10 cellular contexts compared by ENCODE assay signal in the genomic region with DNA sequence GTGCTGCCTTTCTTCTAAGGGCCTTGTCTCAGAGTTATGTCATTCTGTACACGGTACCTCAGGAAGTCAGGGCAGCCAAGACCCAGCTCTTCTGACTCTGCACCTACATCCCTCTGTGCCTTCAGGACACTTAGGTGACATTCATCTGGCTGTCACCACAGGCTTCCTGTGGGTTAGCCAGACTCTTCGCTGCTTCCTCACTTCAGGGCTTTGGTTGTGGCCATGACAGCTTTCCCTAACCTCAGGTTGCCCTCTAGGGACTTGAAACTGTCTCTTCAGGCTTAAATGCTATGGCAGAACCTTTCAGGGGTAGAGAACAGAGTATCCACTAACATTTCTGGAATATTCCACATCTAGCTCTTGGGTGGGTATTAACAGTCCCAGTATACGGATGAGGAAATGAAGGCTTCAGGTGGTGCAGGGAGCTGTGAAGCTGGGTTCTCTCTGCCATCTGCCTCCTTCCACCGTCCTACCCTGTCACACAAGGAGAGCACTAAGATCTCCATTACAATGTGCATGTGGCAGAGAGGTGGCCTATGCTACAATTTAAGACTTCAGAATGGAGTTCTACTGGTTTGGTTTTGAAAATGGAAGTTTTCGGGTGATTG. TPM values are rescaled to one million over a fixed set of nuclear protein-coding genes. Genes with fewer than 3 reads are reported as not detected.
DNase-seq lines count a peak whose midpoint lies in the region; TF ChIP-seq lines count a peak whose summit lies in the region.
"Had no signal": no experiment of that assay in that cellular context is flagged by ENCODE, and none has a peak within 500 bp of the region (broad histone marks: within the 10 kb centered on the region; RNA-seq: fewer than 3 reads in every experiment).

No MANE protein-coding gene starts in this region.

- WGBS in liver, result 86% methylated on average over 5 of the region's 5 CpGs
- 81 to 89% methylated on average over 5 of the region's 5 CpGs for WGBS in esophagus squamous epithelium, 2 donors

- DNase-seq in GM10248 (ENCODE audit: extremely low spot score) (peak; percentile 42), MV-4-11 (lab: John Stamatoyannopoulos, UW) (peak; percentile 85), activated T-cell treated with anti-CD3 and anti-CD28 coated beads for 24 hours (ENCODE audit: low read depth) (peak; percentile 29), OCI-M1 (lab: John Stamatoyannopoulos, UW) (no peak), HK-2 (ENCODE audit: unreplicated experiment) (no peak), esophagus squamous epithelium (lab: John Stamatoyannopoulos, UW) (no peak), EL (no peak)

- CTCF ChIA-PET in GM10248 (lab: Yijun Ruan, JAX), result interaction anchor here (0.8 to 1.9 kb wide), 8 partner anchors 12 to 157 kb away, joined by 3 to 5 read pairs (median 4); partner anchors contain the start of gene BSDC1

- H3K27me3 ChIP-seq in liver (ENCODE audit: control insufficient read depth in 4 of 4, insufficient read depth in 4 of 4, low read length in 3 of 4) (no peaks in the 10 kb centered on the region), esophagus squamous epithelium (no peaks in the 10 kb centered on the region)

- no peaks in the 10 kb centered on the region for H3K4me1 ChIP-seq in liver (ENCODE audit: control insufficient read depth in 4 of 4, insufficient read depth in 4 of 4, low read length in 3 of 4)
- H3K4me1 ChIP-seq in esophagus squamous epithelium, result no peaks in the 10 kb centered on the region
- H3K4me1 ChIP-seq: parathyroid adenoma had no signal

- H3K4me3 ChIP-seq in liver (ENCODE audit: low read depth in 1 of 3, low read length in 3 of 3), result no peak overlapping the region
- no peak overlapping the region for H3K4me3 ChIP-seq in esophagus squamous epithelium

- H3K9ac ChIP-seq in liver (ENCODE audit: low read depth in 1 of 2, low read length in 2 of 2), result no peak overlapping the region
- H3K9ac ChIP-seq: parathyroid adenoma had no signal

- POLR2A ChIA-PET in GM10248 (lab: Yijun Ruan, JAX), result interaction anchor here (0.7 to 1.8 kb wide), 2 partner anchors 10 to 37 kb away, joined by 5 to 10 read pairs; partner anchors contain the start of gene MARCKSL1

- peak; percentile 50 to 67 for TF ChIP-seq RAD21 in liver (IDR thresholded peaks at IDR 0.05)

- no peaks in the 10 kb centered on the region for H3K9me3 ChIP-seq in liver (ENCODE audit: control insufficient read depth in 4 of 4, low read length in 3 of 4)
- no peaks in the 10 kb centered on the region for H3K9me3 ChIP-seq in esophagus squamous epithelium

- H3K36me3 ChIP-seq in liver (ENCODE audit: control insufficient read depth in 4 of 4, insufficient read depth in 3 of 4, low read depth in 1 of 4, low read length in 3 of 4) (peaks cover 13 to 82% (median 62%) of the 10 kb centered on the region in 4 donors), esophagus squamous epithelium (peaks cover 27 to 99% (median 48%) of the 10 kb centered on the region in 3 donors)

- intact Hi-C loops in esophagus squamous epithelium (cut with DNase I), result no loop called here

- TF ChIP-seq CTCF in GM10248 (IDR thresholded peaks at IDR 0.05; ENCODE audit: control extremely low read depth, extremely low read depth, low read depth, missing control alignments) (peak; percentile 17), liver (IDR thresholded peaks at IDR 0.05; ENCODE audit: low read depth, low read length, missing input control) (peak; percentile 9), esophagus squamous epithelium (IDR thresholded peaks at IDR 0.05) (peak in 1 of 6 experiments; percentile 17)

- H3K27ac ChIP-seq in liver (ENCODE audit: low read depth in 1 of 2, low read length in 2 of 2), result no peak overlapping the region
- H3K27ac ChIP-seq in esophagus squamous epithelium, result no peak overlapping the region
- H3K27ac ChIP-seq: parathyroid adenoma had no signal

- no peak for TF ChIP-seq POLR2A in esophagus squamous epithelium (IDR thresholded peaks at IDR 0.05)

TF ChIP-seq in liver, 16 proteins besides CTCF, POLR2A, EP300 and RAD21:
- TF ChIP-seq TAF1 (conservative IDR thresholded peaks at IDR 0.05) (no peak), ZBTB33 (IDR thresholded peaks at IDR 0.05) (no peak), MAX (IDR thresholded peaks at IDR 0.05) (no peak), HNF4A (conservative IDR thresholded peaks at IDR 0.05) (no peak)

RNA-seq across cellular contexts. Expression of gene TSSK3, which starts 9.9 kb away (rescaled TPM):
- total RNA-seq in liver, result under 1 TPM in 1 of 2 donors, not detected in 1; 0.50 TPM
- polyA plus RNA-seq in liver, result under 1 TPM in 1 of 2 donors, not detected in 1; 0.14 TPM
- total RNA-seq in esophagus squamous epithelium, result under 1 TPM in 2 of 4 donors, not detected in 2; 0.31 to 0.57 TPM
- total RNA-seq: temporal lobe had no signal

RNA-seq across cellular contexts. Expression of gene FAM229A, which starts 10.0 kb away (rescaled TPM):
- 1 to 10 TPM; 2.4 to 3.3 TPM for total RNA-seq in liver
- 1 to 10 TPM; 1.6 to 1.8 TPM for polyA plus RNA-seq in liver
- total RNA-seq in esophagus squamous epithelium, result 1 to 10 TPM; 1.4 to 7.1 (median 3.2) TPM

RNA-seq across cellular contexts. Expression of gene BSDC1, which starts 22.0 kb away (rescaled TPM):
- total RNA-seq in liver (10 to 100 TPM; 62.5 to 65.9 TPM), esophagus squamous epithelium (10 to 100 TPM; 42.4 to 62.2 (median 45.9) TPM)
- polyA plus RNA-seq in liver, result 10 to 100 TPM; 40.0 to 41.4 TPM

RNA-seq across cellular contexts. Expression of gene MARCKSL1, which starts 36.2 kb away (rescaled TPM):
- total RNA-seq in liver, result 10 to 100 TPM; 13.0 to 20.3 TPM
- polyA plus RNA-seq in liver, result 10 to 100 TPM; 16.6 to 29.5 TPM
- total RNA-seq in esophagus squamous epithelium, result 1 to 10 TPM; 4.4 to 6.1 (median 5.1) TPM

Comparison
In these comparisons a context has a peak if more than half of its experiments do, and no peak if none do; other contexts are left out.
1. DNase-seq: peak in GM10248 (single experiment), MV-4-11 (single experiment) and activated T-cell treated with anti-CD3 and anti-CD28 coated beads for 24 hours (single experiment); none in OCI-M1 (single experiment), HK-2 (single experiment), esophagus squamous epithelium (single experiment) and EL (single experiment).